ENCODE assay signal across 1 cellular context in the genomic region with DNA sequence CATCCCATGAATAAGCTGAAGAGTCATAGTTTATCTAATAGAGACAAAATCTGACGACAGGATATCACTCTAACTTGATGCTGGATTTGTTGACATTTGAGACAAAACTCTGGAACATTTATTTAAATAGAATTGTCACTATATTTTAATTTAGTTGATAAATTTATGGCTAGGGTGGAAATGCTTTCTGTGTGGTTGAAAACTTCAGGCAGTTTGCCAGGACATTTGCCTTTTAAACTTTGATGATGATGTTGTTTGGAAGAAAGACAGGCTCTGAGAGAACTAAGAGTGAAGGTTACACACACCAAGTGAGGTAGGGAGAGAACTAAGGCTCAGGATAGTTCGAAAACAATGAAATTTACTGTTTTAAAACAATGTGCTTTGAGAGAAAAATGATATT.
TF ChIP-seq lines count a peak whose summit lies in the region.

No MANE protein-coding gene starts in this region.

TF ChIP-seq in SK-N-SH, 30 proteins besides CTCF, POLR2A, EP300 and RAD21 (continued from another document):
- TF ChIP-seq, protein P1, sequence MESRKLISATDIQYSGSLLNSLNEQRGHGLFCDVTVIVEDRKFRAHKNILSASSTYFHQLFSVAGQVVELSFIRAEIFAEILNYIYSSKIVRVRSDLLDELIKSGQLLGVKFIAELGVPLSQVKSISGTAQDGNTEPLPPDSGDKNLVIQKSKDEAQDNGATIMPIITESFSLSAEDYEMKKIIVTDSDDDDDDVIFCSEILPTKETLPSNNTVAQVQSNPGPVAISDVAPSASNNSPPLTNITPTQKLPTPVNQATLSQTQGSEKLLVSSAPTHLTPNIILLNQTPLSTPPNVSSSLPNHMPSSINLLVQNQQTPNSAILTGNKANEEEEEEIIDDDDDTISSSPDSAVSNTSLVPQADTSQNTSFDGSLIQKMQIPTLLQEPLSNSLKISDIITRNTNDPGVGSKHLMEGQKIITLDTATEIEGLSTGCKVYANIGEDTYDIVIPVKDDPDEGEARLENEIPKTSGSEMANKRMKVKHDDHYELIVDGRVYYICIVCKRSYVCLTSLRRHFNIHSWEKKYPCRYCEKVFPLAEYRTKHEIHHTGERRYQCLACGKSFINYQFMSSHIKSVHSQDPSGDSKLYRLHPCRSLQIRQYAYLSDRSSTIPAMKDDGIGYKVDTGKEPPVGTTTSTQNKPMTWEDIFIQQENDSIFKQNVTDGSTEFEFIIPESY (IDR thresholded peaks at IDR 0.05; ENCODE audit: borderline replicate concordance, low read depth) = no peak
- TF ChIP-seq TCF12 (IDR thresholded peaks at IDR 0.05) (peak; percentile 38; the same call in 1 of the 2 replicates), GATA2 (CRISPR knock-in tag; IDR thresholded peaks at IDR 0.05) (no peak), FOSL2 (IDR thresholded peaks at IDR 0.05; ENCODE audit: borderline replicate concordance, low read depth) (no peak)
- TF ChIP-seq, protein P2, sequence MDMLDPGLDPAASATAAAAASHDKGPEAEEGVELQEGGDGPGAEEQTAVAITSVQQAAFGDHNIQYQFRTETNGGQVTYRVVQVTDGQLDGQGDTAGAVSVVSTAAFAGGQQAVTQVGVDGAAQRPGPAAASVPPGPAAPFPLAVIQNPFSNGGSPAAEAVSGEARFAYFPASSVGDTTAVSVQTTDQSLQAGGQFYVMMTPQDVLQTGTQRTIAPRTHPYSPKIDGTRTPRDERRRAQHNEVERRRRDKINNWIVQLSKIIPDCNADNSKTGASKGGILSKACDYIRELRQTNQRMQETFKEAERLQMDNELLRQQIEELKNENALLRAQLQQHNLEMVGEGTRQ (IDR thresholded peaks at IDR 0.05; ENCODE audit: borderline replicate concordance, low read depth, low read length) = no peak
- TF ChIP-seq, protein P3, sequence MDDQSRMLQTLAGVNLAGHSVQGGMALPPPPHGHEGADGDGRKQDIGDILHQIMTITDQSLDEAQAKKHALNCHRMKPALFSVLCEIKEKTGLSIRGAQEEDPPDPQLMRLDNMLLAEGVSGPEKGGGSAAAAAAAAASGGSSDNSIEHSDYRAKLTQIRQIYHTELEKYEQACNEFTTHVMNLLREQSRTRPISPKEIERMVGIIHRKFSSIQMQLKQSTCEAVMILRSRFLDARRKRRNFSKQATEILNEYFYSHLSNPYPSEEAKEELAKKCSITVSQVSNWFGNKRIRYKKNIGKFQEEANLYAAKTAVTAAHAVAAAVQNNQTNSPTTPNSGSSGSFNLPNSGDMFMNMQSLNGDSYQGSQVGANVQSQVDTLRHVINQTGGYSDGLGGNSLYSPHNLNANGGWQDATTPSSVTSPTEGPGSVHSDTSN (IDR thresholded peaks at IDR 0.05) = peak; percentile 72
